ENCODE assay signal across 1 cellular context in the genomic region with DNA sequence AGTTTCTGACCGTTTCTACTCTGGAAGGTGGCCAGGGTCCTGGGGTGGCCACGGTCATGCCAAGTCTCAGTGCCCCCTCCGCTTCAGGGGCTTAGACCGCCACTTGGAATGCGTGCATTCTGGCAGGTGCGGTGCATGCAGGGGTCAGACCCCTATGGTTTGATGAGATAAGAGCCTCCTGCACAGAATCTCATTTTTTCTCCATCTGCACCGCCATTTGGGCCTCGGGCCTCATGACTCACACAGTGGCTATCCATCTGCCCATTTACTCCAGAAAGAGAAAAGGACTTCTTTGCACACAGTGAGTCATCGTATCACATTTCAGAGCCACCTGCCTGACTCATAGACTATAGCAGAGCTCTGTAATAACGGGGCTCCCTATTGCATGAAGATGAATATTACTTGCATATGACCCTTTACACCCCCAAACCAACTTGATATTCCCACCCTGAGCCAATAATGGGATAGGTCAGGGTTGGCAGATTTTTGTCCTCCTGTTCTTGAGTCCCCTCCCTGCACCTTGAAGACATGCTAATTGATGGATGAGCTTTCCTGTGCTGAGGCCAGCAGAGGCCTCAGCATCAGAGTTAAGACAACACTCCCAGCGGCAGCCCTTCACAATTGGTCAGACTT.
TF ChIP-seq lines count a peak whose summit lies in the region.

No MANE protein-coding gene starts in this region.

TF ChIP-seq in SK-N-SH, 30 proteins besides CTCF, POLR2A, EP300 and RAD21 (continued from another document):
- TF ChIP-seq, protein P1, sequence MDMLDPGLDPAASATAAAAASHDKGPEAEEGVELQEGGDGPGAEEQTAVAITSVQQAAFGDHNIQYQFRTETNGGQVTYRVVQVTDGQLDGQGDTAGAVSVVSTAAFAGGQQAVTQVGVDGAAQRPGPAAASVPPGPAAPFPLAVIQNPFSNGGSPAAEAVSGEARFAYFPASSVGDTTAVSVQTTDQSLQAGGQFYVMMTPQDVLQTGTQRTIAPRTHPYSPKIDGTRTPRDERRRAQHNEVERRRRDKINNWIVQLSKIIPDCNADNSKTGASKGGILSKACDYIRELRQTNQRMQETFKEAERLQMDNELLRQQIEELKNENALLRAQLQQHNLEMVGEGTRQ (IDR thresholded peaks at IDR 0.05; ENCODE audit: borderline replicate concordance, low read depth, low read length) = no peak
- TF ChIP-seq REST (IDR thresholded peaks at IDR 0.05; ENCODE audit: low read depth, low read length) (peak; percentile 52), JUND (IDR thresholded peaks at IDR 0.05) (peak; percentile 100), NRF1 (IDR thresholded peaks at IDR 0.05; ENCODE audit: low read depth, low read length) (no peak), MXI1 (IDR thresholded peaks at IDR 0.05; ENCODE audit: low read depth, low read length) (no peak), TAF1 (IDR thresholded peaks at IDR 0.05; ENCODE audit: borderline replicate concordance, low read depth, low read length) (no peak), FOXJ3 (CRISPR knock-in tag; IDR thresholded peaks at IDR 0.05) (no peak), YY1 (IDR thresholded peaks at IDR 0.05; ENCODE audit: low read depth) (peak; percentile 77; the same call in 1 of the 2 replicates), RFX5 (IDR thresholded peaks at IDR 0.05; ENCODE audit: low read length) (no peak), ELF1 (IDR thresholded peaks at IDR 0.05) (peak; percentile 27; the same call in 1 of the 2 replicates), SMC3 (IDR thresholded peaks at IDR 0.05; ENCODE audit: low read depth, low read length) (no peak), IRF3 (IDR thresholded peaks at IDR 0.05; ENCODE audit: low read depth, low read length) (no peak), GATA2 (CRISPR knock-in tag; IDR thresholded peaks at IDR 0.05) (no peak)
